In genomic region chr1:147627435-147628110, GRCh38 we compare ENCODE assay signal across 8 cellular contexts. TPM values are rescaled to one million over a fixed set of nuclear protein-coding genes. Genes with fewer than 3 reads are reported as not detected.
DNase-seq lines count a peak whose midpoint lies in the region; ATAC-seq and TF ChIP-seq lines count a peak whose summit lies in the region.

No MANE protein-coding gene starts in this region.

- intact Hi-C loops in left lung (cut with DNase I): loop anchor here in 1 of 2 donors (5.0 kb wide), 1 partner anchor 130 kb away; no protein-coding TSS in a partner anchor

- peaks cover 6% of the 10 kb centered on the region for H3K36me3 ChIP-seq in BJ (ENCODE audit: control insufficient read depth, insufficient read depth, low read length)
- H3K36me3 ChIP-seq in left lung: peaks cover 0 to 14% of the 10 kb centered on the region in 2 donors

- TF ChIP-seq CTCF in BJ (IDR thresholded peaks at IDR 0.05; ENCODE audit: insufficient read depth, low read depth, low read length): peak; percentile 96
- peak; percentile 88 for TF ChIP-seq CTCF in WI38 (IDR thresholded peaks at IDR 0.05; ENCODE audit: low read depth, low read length)
- peak; percentile 96 for TF ChIP-seq CTCF in choroid plexus epithelial cell (conservative IDR thresholded peaks at IDR 0.05; ENCODE audit: low read depth, low read length)
- TF ChIP-seq CTCF in left lung (IDR thresholded peaks at IDR 0.05): peak; percentile 91 to 93

- H3K27me3 ChIP-seq in BJ (ENCODE audit: control insufficient read depth, insufficient read depth, low read length) (no peaks in the 10 kb centered on the region), left lung (no peaks in the 10 kb centered on the region)

- H3K4me1 ChIP-seq in left lung: peaks cover 0 to 22% of the 10 kb centered on the region in 2 donors

- CTCF ChIA-PET in BJ (lab: Yijun Ruan, JAX): interaction anchor here (0.7 to 4.8 kb wide), 23 partner anchors 9 to 354 kb away, joined by 3 to 26 read pairs (median 4); partner anchors contain the start of gene BCL9

- ATAC-seq in GM19023 (IDR thresholded peaks at IDR 0.05; ENCODE audit: unreplicated experiment) (peak; percentile 52), left lung (peak; percentile 90), GM21447 (IDR thresholded peaks at IDR 0.05; ENCODE audit: unreplicated experiment) (no peak)

- POLR2A ChIA-PET in BJ (lab: Charles Lee): no interaction called here

- H3K9me3 ChIP-seq in left lung: no peaks in the 10 kb centered on the region

- no peak overlapping the region for H3K4me3 ChIP-seq in BJ (ENCODE audit: low read depth, low read length)
- H3K4me3 ChIP-seq in WI38 (ENCODE audit: low read depth, low read length): no peak overlapping the region
- H3K4me3 ChIP-seq in choroid plexus epithelial cell (ENCODE audit: low read depth, low read length): no peak overlapping the region
- H3K4me3 ChIP-seq in left lung: no peak overlapping the region

- DNase-seq in BJ (ENCODE audit: low read depth) (no peak), NCI-H1048 (lab: John Stamatoyannopoulos, UW) (peak; percentile 11), choroid plexus epithelial cell (ENCODE audit: low read depth) (peak; percentile 68), left lung (peak in 1 of 2 donors; percentile 44)
- peak; percentile 70 for DNase-seq in stimulated activated CD8-positive, alpha-beta memory T cell treated with anti-CD3 and anti-CD28 coated beads, Interleukin-4, amount 100 ng/mL, for 48 hours

- H3K27ac ChIP-seq in left lung: peak overlapping the region in 1 of 2 donors; percentile 80

RNA-seq across cellular contexts. Expression of gene ACP6, which starts 42.8 kb away (rescaled TPM):
- polyA plus RNA-seq in BJ (2011; rRNA removed): 14.0 and 14.8 TPM in 2 replicates
- 4.7 and 15.2 TPM in 2 replicates for polyA minus RNA-seq in BJ (2011; rRNA and poly(A)+ RNA removed)
- 10 to 100 TPM; 14.1 to 15.3 TPM for total RNA-seq in left lung
